18 cellular contexts compared by ENCODE assay signal in the genomic region with DNA sequence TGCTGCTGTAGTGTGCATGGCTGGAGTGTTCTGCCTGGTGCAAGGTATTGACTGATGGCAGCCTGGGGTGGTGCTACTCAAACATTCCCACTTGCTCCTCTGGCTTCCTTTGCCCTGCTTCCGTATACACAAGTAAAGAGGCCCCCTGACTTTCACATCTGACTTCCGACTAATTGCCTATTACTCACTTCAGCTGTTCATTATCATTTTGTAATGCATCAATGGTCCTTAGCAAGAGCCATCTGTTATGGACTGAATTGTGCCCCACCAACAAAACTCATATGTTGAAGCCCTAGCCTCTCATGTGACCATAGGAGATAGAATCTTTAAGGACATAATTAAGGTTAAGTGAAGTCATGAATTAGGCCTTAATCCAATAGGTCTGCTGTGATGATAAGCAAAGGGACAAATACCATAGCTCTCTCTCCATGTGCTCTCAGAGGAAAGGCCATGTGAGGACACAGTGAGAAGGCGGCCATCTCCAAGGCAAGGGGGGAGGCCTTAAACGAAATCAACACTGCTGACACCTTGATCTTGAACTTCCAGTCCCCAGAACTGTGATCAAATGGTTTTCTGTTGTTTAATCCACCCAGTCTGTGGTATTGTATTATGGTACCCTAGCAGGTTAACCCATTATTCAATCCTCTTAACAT.
DNase-seq lines count a peak whose midpoint lies in the region; ATAC-seq lines count a peak whose summit lies in the region.
"Had no signal": no experiment of that assay in that cellular context is flagged by ENCODE, and none has a peak within 500 bp of the region (broad histone marks: within the 10 kb centered on the region; RNA-seq: fewer than 3 reads in every experiment).

No MANE protein-coding gene starts in this region.

- H2BK120ac ChIP-seq in neuronal stem cell (ENCODE audit: low read depth, low read length) = no peak overlapping the region
- no peak overlapping the region for H2BK120ac ChIP-seq in trophoblast cell (ENCODE audit: insufficient read depth, low read length, poor library complexity)

- DNase-seq in NCI-H748 (lab: John Stamatoyannopoulos, UW; ENCODE audit: unreplicated experiment) = peak; percentile 28
- no peak for DNase-seq in NCI-H748 treated with DMSO at 0.1 percent for 48 hours (lab: John Stamatoyannopoulos, UW)
- DNase-seq in NCI-H1694 (lab: John Stamatoyannopoulos, UW) = peak; percentile 59
- DNase-seq in NCI-H69 (lab: John Stamatoyannopoulos, UW) = peak; percentile 81
- DNase-seq in neuronal stem cell (ENCODE audit: low spot score) = no peak
- DNase-seq in trophoblast cell = no peak
- DNase-seq in SHP77 treated with DMSO at 0.1 percent for 48 hours (lab: John Stamatoyannopoulos, UW) = no peak
- DNase-seq: Calu3; Karpas-422; NCI-H1105; NCI-H1436 treated with DMSO at 0.1 percent for 48 hours; NCI-H2081; NCI-H345; NCI-H526 treated with DMSO at 0.1 percent for 48 hours; NK-92 treated with Interleukin-12 subunit alpha and Interleukin-12 subunit beta, amount 100 ng/mL, for 24 hours; Right ventricle myocardium superior; RPMI8226 had no signal

- H3K4me1 ChIP-seq in neuronal stem cell (ENCODE audit: control insufficient read depth in 2 of 2, insufficient read depth in 1 of 2, low read depth in 1 of 2, low read length in 2 of 2) (no peaks in the 10 kb centered on the region), trophoblast cell (ENCODE audit: control insufficient read depth in 1 of 2, insufficient read depth in 2 of 2, low read length in 2 of 2) (no peaks in the 10 kb centered on the region)

- no peak overlapping the region for H2AFZ ChIP-seq in neuronal stem cell (ENCODE audit: low read length)
- no peak overlapping the region for H2AFZ ChIP-seq in trophoblast cell (ENCODE audit: insufficient read depth, low read length, poor library complexity)

- peaks cover 1% of the 10 kb centered on the region for H3K79me2 ChIP-seq in trophoblast cell (ENCODE audit: control insufficient read depth, insufficient read depth, low read length, poor library complexity)

- ATAC-seq in GM21717 (IDR thresholded peaks at IDR 0.05; ENCODE audit: unreplicated experiment) = no peak

- H2AK5ac ChIP-seq in neuronal stem cell (ENCODE audit: low read depth, low read length) (no peak overlapping the region), trophoblast cell (ENCODE audit: low read length) (no peak overlapping the region)

- H3K23ac ChIP-seq in neuronal stem cell (ENCODE audit: low read depth, low read length, poor library complexity) (no peak overlapping the region), trophoblast cell (ENCODE audit: low read length) (no peak overlapping the region)

- WGBS in neuronal stem cell (ENCODE audit: extremely low coverage in 2 of 2, insufficient read length in 2 of 2, insufficient replicate concordance in 1 of 2), 2 donors = no CpG with 5 or more reads among the region's 4 CpGs
- WGBS in trophoblast cell (ENCODE audit: extremely low coverage, insufficient coverage, insufficient read length) = no CpG with 5 or more reads among the region's 4 CpGs

- no peak overlapping the region for H2BK5ac ChIP-seq in neuronal stem cell (ENCODE audit: low read length)
- H2BK5ac ChIP-seq in trophoblast cell (ENCODE audit: low read depth, low read length, poor library complexity) = no peak overlapping the region

- H3K27me3 ChIP-seq in neuronal stem cell (ENCODE audit: control insufficient read depth in 3 of 3, insufficient read depth in 3 of 3, low read depth in 1 of 3, low read length in 3 of 3) = no peaks in the 10 kb centered on the region
- H3K27me3 ChIP-seq in trophoblast cell (ENCODE audit: insufficient read depth, low read length) = no peaks in the 10 kb centered on the region

- H3K14ac ChIP-seq in neuronal stem cell (ENCODE audit: low read length) (no peak overlapping the region), trophoblast cell (ENCODE audit: low read length) (no peak overlapping the region)

- peaks cover 0 to 2% of the 10 kb centered on the region in 2 donors for H3K9me3 ChIP-seq in neuronal stem cell (replicated peaks in 1 of 2; ENCODE audit: control insufficient read depth in 2 of 2, insufficient read depth in 1 of 2, low read depth in 1 of 2, low read length in 2 of 2)
- no peaks in the 10 kb centered on the region for H3K9me3 ChIP-seq in trophoblast cell (ENCODE audit: insufficient read depth, low read depth, low read length)

- H2BK15ac ChIP-seq in neuronal stem cell (ENCODE audit: low read length) = no peak overlapping the region

- H3K4me3 ChIP-seq in neuronal stem cell (ENCODE audit: low read length in 2 of 2) (no peak overlapping the region), trophoblast cell (ENCODE audit: low read depth, low read length) (no peak overlapping the region)

- H3K18ac ChIP-seq in neuronal stem cell (ENCODE audit: low read length) (no peak overlapping the region), trophoblast cell (ENCODE audit: low read length) (no peak overlapping the region)

- H3K36me3 ChIP-seq in neuronal stem cell (replicated peaks in 1 of 2; ENCODE audit: control insufficient read depth in 2 of 2, insufficient read depth in 2 of 2, low read length in 2 of 2) (no peaks in the 10 kb centered on the region), trophoblast cell (ENCODE audit: control insufficient read depth in 1 of 2, insufficient read depth in 2 of 2, low read length in 2 of 2) (no peaks in the 10 kb centered on the region)

- H2BK12ac ChIP-seq in neuronal stem cell (ENCODE audit: low read length) (no peak overlapping the region), trophoblast cell (ENCODE audit: low read length) (no peak overlapping the region)

- H3K27ac ChIP-seq in neuronal stem cell (replicated peaks; ENCODE audit: low read length) = no peak overlapping the region
- no peak overlapping the region for H3K27ac ChIP-seq in trophoblast cell (ENCODE audit: low read depth, low read length)

- H3K79me1 ChIP-seq in neuronal stem cell (ENCODE audit: low read depth, low read length) = no peaks in the 10 kb centered on the region
- no peaks in the 10 kb centered on the region for H3K79me1 ChIP-seq in trophoblast cell (ENCODE audit: low read length)

- no peak overlapping the region for H3K4me2 ChIP-seq in neuronal stem cell (ENCODE audit: insufficient read depth, low read length, poor library complexity, severe bottlenecking)
- H3K4me2 ChIP-seq in trophoblast cell (ENCODE audit: low read length) = no peak overlapping the region

- H3K4ac ChIP-seq in neuronal stem cell (ENCODE audit: low read length) (no peak overlapping the region), trophoblast cell (ENCODE audit: low read depth, low read length) (no peak overlapping the region)

- H4K12ac ChIP-seq in trophoblast cell (ENCODE audit: low read depth, low read length) = no peak overlapping the region

- H3K9ac ChIP-seq in neuronal stem cell (ENCODE audit: low read depth, low read length, poor library complexity) (peak overlapping the region; percentile 73), trophoblast cell (ENCODE audit: low read length) (no peak overlapping the region)

- H4K8ac ChIP-seq in neuronal stem cell (ENCODE audit: low read depth, low read length) (no peak overlapping the region), trophoblast cell (ENCODE audit: low read depth, low read length) (no peak overlapping the region)

- H4K91ac ChIP-seq in neuronal stem cell (ENCODE audit: low read depth, low read length, poor library complexity) (no peak overlapping the region), trophoblast cell (ENCODE audit: low read depth, low read length) (no peak overlapping the region)

Comparison
In these comparisons a context has a peak if more than half of its experiments do, and no peak if none do; other contexts are left out.
1. DNase-seq: peak in NCI-H748 (single experiment), NCI-H1694 (single experiment) and NCI-H69 (single experiment); none in NCI-H748 treated with DMSO at 0.1 percent for 48 hours (single experiment), neuronal stem cell (single experiment), trophoblast cell (0 of 2) and SHP77 treated with DMSO at 0.1 percent for 48 hours (single experiment).